In the genomic region with DNA sequence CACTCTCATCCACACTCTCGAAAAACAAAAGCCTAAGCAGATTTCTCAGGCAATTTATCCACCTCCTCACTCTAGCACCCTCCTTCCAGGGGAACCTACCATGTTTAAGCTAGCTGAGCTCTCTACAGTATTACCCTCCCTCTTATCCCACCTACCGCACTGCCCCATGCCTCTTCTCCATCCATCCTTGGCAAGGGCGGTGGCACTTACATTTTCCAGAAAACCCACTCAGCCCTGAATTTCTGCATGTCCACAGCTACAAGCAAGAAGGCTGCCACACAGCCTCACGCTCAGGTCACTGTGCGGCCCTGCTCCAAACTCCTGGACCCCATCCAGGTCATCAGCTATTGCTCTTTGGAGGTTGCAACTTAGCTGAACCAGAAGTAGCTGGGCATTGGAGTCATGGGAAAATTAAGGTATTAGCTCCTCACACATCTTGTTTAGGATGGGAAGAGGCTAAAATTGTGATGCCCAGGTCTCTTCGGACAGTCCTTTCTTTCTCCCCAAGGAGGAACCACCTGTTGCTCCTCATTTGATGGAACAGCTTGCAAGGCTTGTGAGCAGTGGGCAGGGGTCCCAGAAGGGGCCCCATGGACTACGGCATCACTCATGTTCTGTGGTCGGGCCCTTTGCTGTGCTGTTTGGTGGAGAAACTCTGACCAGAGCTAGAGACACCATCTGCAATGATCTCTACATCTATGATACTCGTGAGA, we compare ENCODE assay signal across 10 cellular contexts. TPM values are rescaled to one million over a fixed set of nuclear protein-coding genes. Genes with fewer than 3 reads are reported as not detected.
DNase-seq lines count a peak whose midpoint lies in the region; ATAC-seq and TF ChIP-seq lines count a peak whose summit lies in the region.
"Had no signal": no experiment of that assay in that cellular context is flagged by ENCODE, and none has a peak within 500 bp of the region (broad histone marks: within the 10 kb centered on the region; RNA-seq: fewer than 3 reads in every experiment).

No MANE protein-coding gene starts in this region.

- H3K27me3 Mint-ChIP-seq in nephron (ENCODE audit: low read depth) = peaks cover 10% of the 10 kb centered on the region

- peaks cover 16% of the 10 kb centered on the region for H3K4me1 Mint-ChIP-seq in nephron

- H3K4me1 ChIP-seq in BE2C = no peaks in the 10 kb centered on the region
- no peaks in the 10 kb centered on the region for H3K4me1 ChIP-seq in HUES64 (ENCODE audit: insufficient read depth, low read length)
- peaks cover 3% of the 10 kb centered on the region for H3K4me1 ChIP-seq in colonic mucosa

- no peak for ATAC-seq in HG02981 (IDR thresholded peaks at IDR 0.05; ENCODE audit: unreplicated experiment)

- TF ChIP-seq CTCF in BE2C (IDR thresholded peaks at IDR 0.05; ENCODE audit: low read depth, low read length) (no peak), colonic mucosa (IDR thresholded peaks at IDR 0.05) (no peak), nephron (IDR thresholded peaks at IDR 0.05; ENCODE audit: unreplicated experiment in 3 of 3) (no peak)

- H3K36me3 ChIP-seq in BE2C = peaks cover 19% of the 10 kb centered on the region
- H3K36me3 ChIP-seq in HUES64 (ENCODE audit: insufficient read depth, low read length) = peaks cover 30% of the 10 kb centered on the region
- no peaks in the 10 kb centered on the region for H3K36me3 ChIP-seq in colonic mucosa

- H3K27me3 ChIP-seq in BE2C (no peaks in the 10 kb centered on the region), HUES64 (ENCODE audit: insufficient read depth, low read length) (no peaks in the 10 kb centered on the region), colonic mucosa (no peaks in the 10 kb centered on the region)

- H3K4me3 ChIP-seq in BE2C (ENCODE audit: low read depth, low read length) (peak overlapping the region; percentile 76), HUES64 (ENCODE audit: low read length) (peak overlapping the region; percentile 73), colonic mucosa (peak overlapping the region; percentile 61)

- peak overlapping the region in 2 of 3 experiments; percentile 51 to 66 for H3K27ac Mint-ChIP-seq in nephron

- no peaks in the 10 kb centered on the region for H3K9me3 ChIP-seq in BE2C
- no peaks in the 10 kb centered on the region for H3K9me3 ChIP-seq in HUES64 (ENCODE audit: insufficient read depth, low read depth, low read length)
- H3K9me3 ChIP-seq in colonic mucosa = no peaks in the 10 kb centered on the region

- peak overlapping the region; percentile 81 to 88 (median 84) for H3K4me3 Mint-ChIP-seq in nephron

- H3K27ac ChIP-seq in HUES64 (ENCODE audit: low read depth, low read length) = no peak overlapping the region
- no peak overlapping the region for H3K27ac ChIP-seq in colonic mucosa

- 87% methylated on average over 9 of the region's 9 CpGs for WGBS in HUES64

- peaks cover 18% of the 10 kb centered on the region for H3K36me3 Mint-ChIP-seq in nephron (ENCODE audit: low read depth)

- H3K9ac ChIP-seq in HUES64 (ENCODE audit: low read depth, low read length) (no peak overlapping the region), colonic mucosa (ENCODE audit: low read depth in 2 of 2, low read length in 2 of 2) (peak overlapping the region in 1 of 2 donors; percentile 56)

- DNase-seq in BE2C (no peak), colonic mucosa (no peak), NCI-H1105 (lab: John Stamatoyannopoulos, UW) (no peak), NCI-H1436 (lab: John Stamatoyannopoulos, UW) (no peak), HPDE6-E6E7 (ENCODE audit: extremely low spot score) (no peak)
- DNase-seq: left cardiac atrium, NCI-H524 had no signal

- intact Hi-C loops in colonic mucosa (cut with DNase I) = loop anchor here (5.0 kb wide), 1 partner anchor 102 kb away; no protein-coding TSS in a partner anchor

- no peaks in the 10 kb centered on the region for H3K9me3 Mint-ChIP-seq in nephron

RNA-seq across cellular contexts. Expression of gene KLHDC9, which starts 1.1 kb away (rescaled TPM):
- 4.7 TPM for polyA plus RNA-seq in BE2C (2012; ENCODE audit: insufficient read depth, insufficient read length, low read depth)
- 4.4 TPM for polyA plus RNA-seq in HUES64 (2013, experiment 1 of 2)
- polyA plus RNA-seq in HUES64 (2013, experiment 2 of 2) = 6.5 TPM
- 10 to 100 TPM in 1 of 2 donors, 1 to 10 TPM in 1; 7.1 to 10.1 TPM for total RNA-seq in colonic mucosa

RNA-seq across cellular contexts. Expression of gene NECTIN4, which starts 9.9 kb away (rescaled TPM):
- 0.68 TPM for polyA plus RNA-seq in BE2C (2012; ENCODE audit: insufficient read depth, insufficient read length, low read depth)
- 0.30 TPM for polyA plus RNA-seq in HUES64 (2013, experiment 1 of 2)
- 0.76 TPM for polyA plus RNA-seq in HUES64 (2013, experiment 2 of 2)
- total RNA-seq in colonic mucosa = 1 to 10 TPM; 4.6 to 7.8 TPM

RNA-seq across cellular contexts. Expression of gene PFDN2, which starts 18.6 kb away (rescaled TPM):
- polyA plus RNA-seq in BE2C (2012; ENCODE audit: insufficient read depth, insufficient read length, low read depth) = 340 TPM
- 86.9 TPM for polyA plus RNA-seq in HUES64 (2013, experiment 1 of 2)
- polyA plus RNA-seq in HUES64 (2013, experiment 2 of 2) = 109 TPM
- total RNA-seq in colonic mucosa = 10 to 100 TPM; 42.7 to 49.6 TPM

RNA-seq across cellular contexts. Expression of gene NIT1, which starts 18.7 kb away (rescaled TPM):
- polyA plus RNA-seq in BE2C (2012; ENCODE audit: insufficient read depth, insufficient read length, low read depth) = 26.7 TPM
- 31.7 TPM for polyA plus RNA-seq in HUES64 (2013, experiment 1 of 2)
- 34.2 TPM for polyA plus RNA-seq in HUES64 (2013, experiment 2 of 2)
- total RNA-seq in colonic mucosa = 10 to 100 TPM; 58.8 to 84.4 TPM

RNA-seq across cellular contexts. Expression of gene ARHGAP30, which starts 29.6 kb away (rescaled TPM):
- polyA plus RNA-seq in BE2C (2012; ENCODE audit: insufficient read depth, insufficient read length, low read depth) = 0.56 TPM
- polyA plus RNA-seq in HUES64 (2013, experiment 1 of 2) = 0.10 TPM
- polyA plus RNA-seq in HUES64 (2013, experiment 2 of 2) = 0.13 TPM
- total RNA-seq in colonic mucosa = 1 to 10 TPM; 3.5 to 5.3 TPM
